12 cellular contexts compared by ENCODE assay signal in the genomic region with DNA sequence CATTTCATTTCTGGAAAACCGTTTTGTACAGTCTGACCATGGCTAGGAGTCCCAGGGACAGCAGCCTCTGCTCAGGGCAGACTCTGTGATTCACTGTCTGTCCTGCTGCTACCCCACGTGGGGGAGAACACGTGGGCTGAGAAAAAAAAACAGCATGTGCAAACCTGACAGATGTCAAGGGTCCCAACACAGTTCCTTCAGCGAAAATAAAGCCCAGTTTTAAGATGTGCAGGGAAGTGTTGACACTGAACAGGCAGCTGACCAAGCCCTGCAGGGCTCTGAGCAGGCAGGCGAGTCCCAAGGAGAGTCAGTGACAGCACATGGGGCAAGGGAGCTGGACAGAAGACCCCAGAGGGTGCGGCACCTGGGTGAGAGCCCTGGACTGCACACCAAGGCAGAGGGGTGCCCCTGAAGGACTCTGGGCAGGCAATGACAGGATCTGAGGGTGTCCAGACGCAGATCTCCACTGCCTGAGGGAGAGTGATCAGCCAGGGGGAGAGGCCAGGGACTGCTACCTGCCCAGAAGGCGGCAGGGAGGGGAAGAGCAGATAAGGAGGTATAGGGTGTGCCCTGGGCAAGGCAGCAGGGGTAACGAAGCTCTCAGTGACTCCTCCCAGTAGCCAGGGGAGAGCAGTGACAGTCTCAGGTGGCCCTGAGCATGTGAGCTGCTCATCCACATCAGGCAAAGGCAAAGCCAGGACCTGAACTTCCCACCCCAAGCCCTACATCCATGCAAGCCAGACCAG. TPM values are rescaled to one million over a fixed set of nuclear protein-coding genes. Genes with fewer than 3 reads are reported as not detected.
DNase-seq lines count a peak whose midpoint lies in the region; ATAC-seq and TF ChIP-seq lines count a peak whose summit lies in the region.
"Had no signal": no experiment of that assay in that cellular context is flagged by ENCODE, and none has a peak within 500 bp of the region (broad histone marks: within the 10 kb centered on the region; RNA-seq: fewer than 3 reads in every experiment).

No MANE protein-coding gene starts in this region.

- H3K4me1 ChIP-seq in uterus: peaks cover 0 to 6% of the 10 kb centered on the region in 2 donors

- H3K27me3 ChIP-seq in uterus: no peaks in the 10 kb centered on the region
- H3K27me3 ChIP-seq: ovary had no signal

- no peaks in the 10 kb centered on the region for H3K9me3 Mint-ChIP-seq in activated naive CD4-positive, alpha-beta T cell treated with anti-CD3 and anti-CD28 coated beads, Interleukin-2, amount 50 U/mL, for 72 hours
- H3K9me3 Mint-ChIP-seq in activated naive CD8-positive, alpha-beta T cell treated with anti-CD3 and anti-CD28 coated beads for 36 hours: no peaks in the 10 kb centered on the region
- H3K9me3 Mint-ChIP-seq: dendritic cell treated with granulocyte-macrophage colony-stimulating factor and Interleukin-4, amounts not matched to agents 40 ng/mL and 50 ng/mL, for 4 days; IgD-negative memory B cell had no signal

- H3K27ac Mint-ChIP-seq in activated naive CD4-positive, alpha-beta T cell treated with anti-CD3 and anti-CD28 coated beads, Interleukin-2, amount 50 U/mL, for 72 hours: peak overlapping the region; percentile 25 to 46
- no peak overlapping the region for H3K27ac Mint-ChIP-seq in activated naive CD8-positive, alpha-beta T cell treated with anti-CD3 and anti-CD28 coated beads for 36 hours
- H3K27ac Mint-ChIP-seq: dendritic cell treated with granulocyte-macrophage colony-stimulating factor and Interleukin-4, amounts not matched to agents 40 ng/mL and 50 ng/mL, for 4 days had no signal

- H3K36me3 Mint-ChIP-seq in activated naive CD4-positive, alpha-beta T cell treated with anti-CD3 and anti-CD28 coated beads, Interleukin-2, amount 50 U/mL, for 72 hours: no peaks in the 10 kb centered on the region
- peaks cover 6% of the 10 kb centered on the region for H3K36me3 Mint-ChIP-seq in activated naive CD8-positive, alpha-beta T cell treated with anti-CD3 and anti-CD28 coated beads for 36 hours

- H3K9me3 ChIP-seq in uterus: no peaks in the 10 kb centered on the region
- H3K9me3 ChIP-seq: ovary had no signal

- DNase-seq in activated naive CD4-positive, alpha-beta T cell treated with anti-CD3 and anti-CD28 coated beads, Interleukin-2, amount 50 U/mL, for 72 hours (ENCODE audit: low spot score in 2 of 2): no peak
- DNase-seq in activated naive CD4-positive, alpha-beta T cell treated with Interleukin-2 at 50 U/mL for 16 hours: no peak
- peak; percentile 36 for DNase-seq in ecto neural progenitor cell (ENCODE audit: low spot score)
- peak; percentile 44 to 55 for DNase-seq in lung microvascular endothelial cell (ENCODE audit: low read depth in 2 of 2)
- DNase-seq in uterus: no peak
- no peak for DNase-seq in activated CD4-positive, alpha-beta T cell treated with anti-CD3 and anti-CD28 coated beads for 4 hours
- no peak for DNase-seq in AML-193 (lab: John Stamatoyannopoulos, UW)
- DNase-seq in activated naive CD8-positive, alpha-beta T cell treated with anti-CD3 and anti-CD28 coated beads for 36 hours: no peak
- DNase-seq: T1000 had no signal

- no peaks in the 10 kb centered on the region for H3K27me3 Mint-ChIP-seq in activated naive CD8-positive, alpha-beta T cell treated with anti-CD3 and anti-CD28 coated beads for 36 hours
- H3K27me3 Mint-ChIP-seq: dendritic cell treated with granulocyte-macrophage colony-stimulating factor and Interleukin-4, amounts not matched to agents 40 ng/mL and 50 ng/mL, for 4 days; IgD-negative memory B cell had no signal

- no peak overlapping the region for H3K4me3 Mint-ChIP-seq in activated naive CD8-positive, alpha-beta T cell treated with anti-CD3 and anti-CD28 coated beads for 36 hours
- H3K4me3 Mint-ChIP-seq: dendritic cell treated with granulocyte-macrophage colony-stimulating factor and Interleukin-4, amounts not matched to agents 40 ng/mL and 50 ng/mL, for 4 days; IgD-negative memory B cell had no signal

- peak overlapping the region; percentile 78 for H3K27ac ChIP-seq in uterus

- intact Hi-C loops in uterus (cut with DNase I; ENCODE audit: low total_unique reads): no loop called here

- peaks cover 9% of the 10 kb centered on the region for H3K4me1 Mint-ChIP-seq in activated naive CD8-positive, alpha-beta T cell treated with anti-CD3 and anti-CD28 coated beads for 36 hours

- H3K36me3 ChIP-seq in uterus: no peaks in the 10 kb centered on the region
- H3K36me3 ChIP-seq: ovary had no signal

- no peak for TF ChIP-seq POLR2A in uterus (IDR thresholded peaks at IDR 0.05)

- ATAC-seq in activated naive CD4-positive, alpha-beta T cell treated with anti-CD3 and anti-CD28 coated beads, Interleukin-2, amount 50 U/mL, for 72 hours: no peak

- no peak overlapping the region for H3K4me3 ChIP-seq in uterus
- H3K4me3 ChIP-seq: ovary had no signal

- no peak for TF ChIP-seq CTCF in uterus (IDR thresholded peaks at IDR 0.05)

RNA-seq across cellular contexts. Expression of a gene that starts 5.1 kb away (rescaled TPM):
- 1 to 10 TPM; 7.1 to 8.9 TPM for total RNA-seq in activated naive CD4-positive, alpha-beta T cell treated with anti-CD3 and anti-CD28 coated beads, Interleukin-2, amount 50 U/mL, for 72 hours
- total RNA-seq in lung microvascular endothelial cell (2.6 and 3.6 TPM in 2 replicates), uterus (1 to 10 TPM in 3 of 4 donors, not detected in 1; 4.9 to 10.0 (median 6.4) TPM)
- 1 to 10 TPM; 6.3 to 6.9 TPM for total RNA-seq in activated naive CD8-positive, alpha-beta T cell treated with anti-CD3 and anti-CD28 coated beads for 36 hours

RNA-seq across cellular contexts. Expression of a gene that starts 34.0 kb away (rescaled TPM):
- under 1 TPM; 0.21 to 0.39 TPM for total RNA-seq in activated naive CD4-positive, alpha-beta T cell treated with anti-CD3 and anti-CD28 coated beads, Interleukin-2, amount 50 U/mL, for 72 hours
- total RNA-seq in lung microvascular endothelial cell: not detected in 2 replicates
- total RNA-seq in uterus: 1 to 10 TPM in 2 of 4 donors, not detected in 2; 4.5 to 7.0 TPM
- under 1 TPM in 1 of 2 experiments, not detected in 1; 0.43 TPM for total RNA-seq in activated naive CD8-positive, alpha-beta T cell treated with anti-CD3 and anti-CD28 coated beads for 36 hours

RNA-seq across cellular contexts. Expression of a gene that starts 39.2 kb away (rescaled TPM):
- 10 to 100 TPM; 17.8 to 26.2 TPM for total RNA-seq in activated naive CD4-positive, alpha-beta T cell treated with anti-CD3 and anti-CD28 coated beads, Interleukin-2, amount 50 U/mL, for 72 hours
- total RNA-seq in lung microvascular endothelial cell: 41.8 and 52.6 TPM in 2 replicates
- 10 to 100 TPM; 35.4 to 94.0 (median 41.5) TPM for total RNA-seq in uterus
- total RNA-seq in activated naive CD8-positive, alpha-beta T cell treated with anti-CD3 and anti-CD28 coated beads for 36 hours: 10 to 100 TPM; 15.8 to 16.7 TPM

Comparison
In these comparisons a context has a peak if more than half of its experiments do, and no peak if none do; other contexts are left out.
1. DNase-seq: peak in ecto neural progenitor cell (single experiment) and lung microvascular endothelial cell (2 of 2); none in activated naive CD4-positive, alpha-beta T cell treated with anti-CD3 and anti-CD28 coated beads, Interleukin-2, amount 50 U/mL, for 72 hours (0 of 2), activated naive CD4-positive, alpha-beta T cell treated with Interleukin-2 at 50 U/mL for 16 hours (single experiment), uterus (0 of 2), activated CD4-positive, alpha-beta T cell treated with anti-CD3 and anti-CD28 coated beads for 4 hours (0 of 2), AML-193 (0 of 2) and activated naive CD8-positive, alpha-beta T cell treated with anti-CD3 and anti-CD28 coated beads for 36 hours (single experiment).